Comparison of ENCODE assay signal across 34 cellular contexts in genomic region chr4:82666970-82667665, GRCh38.
"Had no signal": no experiment of that assay in that cellular context is flagged by ENCODE, and none has a peak within 500 bp of the region (broad histone marks: within the 10 kb centered on the region; RNA-seq: fewer than 3 reads in every experiment).

No MANE protein-coding gene starts in this region.

- H3K36me3 ChIP-seq: cardiac muscle cell had no signal

- H2AFZ ChIP-seq: PC-9 had no signal

- H3K27me3 ChIP-seq: cardiac muscle cell had no signal

- H3K4me3 ChIP-seq: cardiac muscle cell, PC-9 had no signal

- H3K27ac ChIP-seq: cardiac muscle cell, PC-9, RWPE1, VCaP had no signal

- DNase-seq: activated CD4-positive, alpha-beta T cell treated with anti-CD3 and anti-CD28 coated beads for 1 hour; activated CD4-positive, alpha-beta T cell treated with anti-CD3 and anti-CD28 coated beads for 48 hours; activated CD4-positive, alpha-beta T cell treated with anti-CD3 and anti-CD28 coated beads, Interleukin-2, amount 50 U/mL, for 4 hours; activated CD4-positive, CD25-positive, alpha-beta regulatory T cell; activated CD8-positive, alpha-beta T cell treated with anti-CD3 and anti-CD28 coated beads for 36 hours; activated effector memory CD4-positive, alpha-beta T cell treated with anti-CD3 and anti-CD28 coated beads, Interleukin-2, amount 50 U/mL, for 16 hours; activated naive CD4-positive, alpha-beta T cell; activated naive CD4-positive, alpha-beta T cell treated with anti-CD3 and anti-CD28 coated beads, Interleukin-2, amount 50 U/mL, for 16 hours; activated naive CD8-positive, alpha-beta T cell treated with anti-CD3 and anti-CD28 coated beads for 36 hours; activated T-cell treated with anti-CD3 and anti-CD28 coated beads, Interleukin-2, amount 50 U/mL, for 1 hour; activated T-cell treated with anti-CD3 and anti-CD28 coated beads, Interleukin-2, amount 50 U/mL, for 72 hours; amniotic stem cell; aorta; Kasumi-1; KG1; MM.1S; MV-4-11; NCI-H1092; NCI-H1436 treated with DMSO at 0.1 percent for 48 hours; NCI-H187 treated with DMSO at 0.1 percent for 48 hours; NCI-H2081; NCI-H226; NCI-H446 treated with DMSO at 0.1 percent for 48 hours; NCI-H524; NK-92 treated with Interleukin-12 subunit alpha and Interleukin-12 subunit beta, amount 100 ng/mL, for 24 hours; PC-9; SIG-M5; SW 1271; T-helper 1 cell; T-helper 2 cell; T-helper 9 cell had no signal

- H3K4me2 ChIP-seq: PC-9 had no signal
